In the genomic region with DNA sequence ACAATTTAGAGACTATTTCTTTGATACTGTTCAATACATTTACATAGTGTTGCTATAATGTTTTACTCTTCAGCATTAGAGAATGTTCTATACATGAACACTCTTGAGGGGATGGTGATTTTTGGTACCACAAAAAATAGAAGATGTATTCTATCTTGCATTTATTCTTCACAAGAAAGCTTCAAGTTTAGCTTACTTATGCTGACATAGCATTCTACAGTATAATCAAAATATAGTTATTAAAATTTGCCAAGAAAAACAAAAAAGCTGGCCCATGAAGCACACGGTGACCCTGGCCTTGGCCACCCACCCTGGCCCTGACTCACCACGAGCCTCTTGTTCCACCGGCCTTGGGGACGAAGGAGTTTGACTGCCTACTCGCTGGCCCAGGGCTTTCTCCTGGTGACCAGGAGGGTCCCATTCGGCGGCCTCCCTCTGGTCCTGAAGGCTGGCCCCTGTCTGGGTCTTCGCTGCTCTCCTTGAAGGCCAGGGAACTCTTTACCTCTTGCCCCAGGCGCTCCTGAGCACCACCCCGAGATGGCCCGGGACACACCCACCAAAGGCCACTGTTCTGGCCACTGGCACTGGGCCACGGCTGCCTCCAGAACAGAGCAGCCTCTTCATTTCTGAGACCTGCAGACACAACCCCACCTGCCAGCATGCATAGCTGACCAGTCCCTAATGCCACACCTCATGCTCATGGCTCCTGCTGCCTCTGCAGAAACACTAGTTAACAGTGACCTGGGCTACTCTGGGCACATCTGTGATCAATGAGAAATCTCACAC, we compare ENCODE assay signal across 1 cellular context.
A peak's percentile ranks its signal among the peaks of the same experiment; 100 is the strongest.
TF ChIP-seq lines count a peak whose summit lies in the region.

No MANE protein-coding gene starts in this region.

TF ChIP-seq in K562, 482 proteins besides CTCF, POLR2A, EP300 and RAD21 (continued from another document):
- TF ChIP-seq POLR3A (IDR thresholded peaks at IDR 0.05; ENCODE audit: borderline replicate concordance, extremely low read depth, insufficient read depth, insufficient read length) (no peak), HCFC1 (IDR thresholded peaks at IDR 0.05; ENCODE audit: low read depth, low read length) (no peak), MAFK (IDR thresholded peaks at IDR 0.05; ENCODE audit: low read length) (peak; percentile 58; the same call in 1 of the 2 replicates), TBL1XR1 (IDR thresholded peaks at IDR 0.05; ENCODE audit: low read length in 2 of 2) (no peak), C11orf30 (IDR thresholded peaks at IDR 0.05; ENCODE audit: low read depth) (peak; percentile 64)
